ENCODE assay signal across 17 cellular contexts in the genomic region with DNA sequence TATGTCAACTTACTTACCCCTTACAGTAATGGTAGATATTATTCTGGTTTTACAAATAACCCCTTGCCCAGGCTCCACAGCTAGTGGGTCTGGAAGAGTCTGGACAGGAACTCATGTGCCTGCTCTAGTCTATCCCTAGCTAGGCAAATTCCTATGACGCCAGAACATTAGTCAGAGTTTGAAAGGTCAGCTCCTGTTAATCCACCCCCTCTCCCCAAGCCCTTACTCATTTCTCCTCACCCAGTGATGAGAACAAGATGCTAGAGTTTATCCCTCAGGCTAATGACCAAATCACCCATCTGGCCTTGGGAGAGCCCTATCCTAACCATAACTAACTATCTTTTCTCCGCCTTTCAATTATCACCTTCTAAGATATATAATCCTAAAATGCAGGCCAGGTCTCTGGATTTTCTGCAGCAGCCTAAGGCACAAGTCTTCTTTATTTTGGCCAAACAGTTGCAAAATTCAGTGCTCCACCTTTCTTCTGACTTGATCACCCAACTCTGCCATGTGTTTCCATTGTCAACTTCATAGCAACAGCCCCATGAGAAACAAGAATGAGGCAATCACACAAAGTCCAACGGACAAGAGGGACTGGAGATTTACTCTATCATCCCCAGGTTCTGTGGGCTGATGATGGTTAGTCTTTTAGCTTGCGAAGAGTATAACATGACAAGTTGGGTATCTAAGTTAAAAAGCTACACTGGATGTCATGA.
DNase-seq lines count a peak whose midpoint lies in the region; TF ChIP-seq lines count a peak whose summit lies in the region.
"Had no signal": no experiment of that assay in that cellular context is flagged by ENCODE, and none has a peak within 500 bp of the region (broad histone marks: within the 10 kb centered on the region; RNA-seq: fewer than 3 reads in every experiment).

No MANE protein-coding gene starts in this region.

- H3K27ac ChIP-seq in esophagus squamous epithelium: no peak overlapping the region

- no peaks in the 10 kb centered on the region for H3K4me1 ChIP-seq in esophagus squamous epithelium
- H3K4me1 ChIP-seq: HAP-1 had no signal

- no peak for TF ChIP-seq CTCF in epithelial cell of esophagus (IDR thresholded peaks at IDR 0.05; ENCODE audit: insufficient read depth, low read depth, low read length, missing control alignments)
- TF ChIP-seq CTCF in esophagus squamous epithelium (IDR thresholded peaks at IDR 0.05): no peak

- DNase-seq in COLO829 (ENCODE audit: low spot score) (peak; percentile 66), NCI-H460 (ENCODE audit: extremely low read depth, low read depth) (peak; percentile 42), epithelial cell of esophagus (ENCODE audit: low read depth) (peak; percentile 96), myocyte (ENCODE audit: low read depth) (peak; percentile 40), NCI-H2029 (lab: John Stamatoyannopoulos, UW) (no peak), esophagus squamous epithelium (lab: John Stamatoyannopoulos, UW) (no peak), SIG-M5 treated with dmso at 0.1 percent for 504 hours (lab: John Stamatoyannopoulos, UW; ENCODE audit: unreplicated experiment) (no peak), posterior cingulate gyrus (no peak)
- DNase-seq: activated CD4-positive, alpha-beta T cell treated with anti-CD3 and anti-CD28 coated beads, Interleukin-2, amount 50 U/mL, for 48 hours; activated naive CD4-positive, alpha-beta T cell; CD8-positive, alpha-beta memory T cell; effector CD4-positive, alpha-beta T cell; MV-4-11; NCI-H526 treated with DMSO at 0.1 percent for 48 hours; nucleus accumbens; stimulated activated CD4-positive, alpha-beta T cell treated with anti-CD3 and anti-CD28 coated beads, Interleukin-4, amount 100 ng/mL, for 4 hours had no signal

- peaks cover 0 to 63% (median 0%) of the 10 kb centered on the region in 3 donors for H3K36me3 ChIP-seq in esophagus squamous epithelium
- H3K36me3 ChIP-seq: HAP-1 had no signal

- TF ChIP-seq POLR2A in esophagus squamous epithelium (IDR thresholded peaks at IDR 0.05): no peak

- WGBS in esophagus squamous epithelium, 2 donors: 75 to 80% methylated on average over 4 of the region's 4 CpGs

- intact Hi-C loops in esophagus squamous epithelium (cut with DNase I) (no loop called here), posterior cingulate gyrus (cut with DNase I) (no loop called here)

- H3K4me3 ChIP-seq in epithelial cell of esophagus (ENCODE audit: low read length) (no peak overlapping the region), esophagus squamous epithelium (no peak overlapping the region)
- H3K4me3 ChIP-seq: HAP-1 had no signal

- H3K9me3 ChIP-seq in esophagus squamous epithelium: no peaks in the 10 kb centered on the region
- H3K9me3 ChIP-seq: HAP-1 had no signal

- no peaks in the 10 kb centered on the region for H3K27me3 ChIP-seq in esophagus squamous epithelium

Comparison
In these comparisons a context has a peak if more than half of its experiments do, and no peak if none do; other contexts are left out.
1. DNase-seq: peak in COLO829 (single experiment), NCI-H460 (single experiment), epithelial cell of esophagus (single experiment) and myocyte (single experiment); none in NCI-H2029 (single experiment), esophagus squamous epithelium (single experiment), SIG-M5 treated with dmso at 0.1 percent for 504 hours (single experiment) and posterior cingulate gyrus (0 of 10).